ENCODE assay signal across 8 cellular contexts in the genomic region with DNA sequence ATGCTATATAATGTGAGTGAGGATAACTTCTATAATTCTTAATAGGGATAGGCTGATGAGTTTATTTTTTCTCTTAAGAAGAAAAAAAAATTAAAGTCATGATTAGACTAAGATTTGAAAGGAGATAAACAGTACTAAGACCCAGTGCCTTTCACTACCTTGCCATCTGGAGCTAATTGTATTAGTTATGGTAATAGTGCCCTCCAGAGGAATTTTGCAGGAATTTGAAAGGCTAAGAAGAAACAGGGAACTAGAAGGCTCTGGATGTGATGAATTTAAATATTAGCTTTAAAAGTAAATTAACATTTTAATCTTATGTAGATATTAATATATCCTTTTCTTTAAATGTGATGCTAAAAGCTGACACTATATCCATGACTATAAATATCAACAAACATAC. TPM values are rescaled to one million over a fixed set of nuclear protein-coding genes. Genes with fewer than 3 reads are reported as not detected.
DNase-seq lines count a peak whose midpoint lies in the region; ATAC-seq and TF ChIP-seq lines count a peak whose summit lies in the region.

No MANE protein-coding gene starts in this region.

- no peaks in the 10 kb centered on the region for H3K9me3 ChIP-seq in right lobe of liver
- no peaks in the 10 kb centered on the region for H3K9me3 ChIP-seq in thyroid gland

- H3K27ac ChIP-seq in right lobe of liver (no peak overlapping the region), thyroid gland (no peak overlapping the region)

- H3K27me3 ChIP-seq in right lobe of liver, result no peaks in the 10 kb centered on the region
- H3K27me3 ChIP-seq in thyroid gland, result no peaks in the 10 kb centered on the region

- H3K4me3 ChIP-seq in right lobe of liver (no peak overlapping the region), thyroid gland (replicated peaks in 1 of 3) (no peak overlapping the region)

- no peaks in the 10 kb centered on the region for H3K4me1 ChIP-seq in right lobe of liver
- H3K4me1 ChIP-seq in thyroid gland, result no peaks in the 10 kb centered on the region

- in situ Hi-C loops in GM13977 (cut with MboI; ENCODE audit: low pct_unique_long_range_greater_than_20kb, low sequenced_read_pairs, unreplicated experiment), result no loop called here

- TF ChIP-seq POLR2A in right lobe of liver (IDR thresholded peaks at IDR 0.05) (no peak), thyroid gland (IDR thresholded peaks at IDR 0.05) (no peak)

- peak; percentile 12 for DNase-seq in GM13977 (ENCODE audit: low spot score)
- peak; percentile 78 for DNase-seq in NCI-H146 (lab: John Stamatoyannopoulos, UW)
- peak; percentile 58 for DNase-seq in astrocyte of the hippocampus (ENCODE audit: low read depth, low spot score)
- no peak for DNase-seq in right lobe of liver
- no peak for DNase-seq in thyroid gland
- no peak for DNase-seq in activated CD4-positive, CD25-positive, alpha-beta regulatory T cell treated with anti-CD3 and anti-CD28 coated beads, Interleukin-2, amount 50 U/mL, for 72 hours

- TF ChIP-seq CTCF in GM13977 (IDR thresholded peaks at IDR 0.05; ENCODE audit: extremely low read depth, insufficient read depth, missing control alignments), result peak; percentile 49
- peak; percentile 53 to 72 (median 70) for TF ChIP-seq CTCF in right lobe of liver (IDR thresholded peaks at IDR 0.05)
- peak in 2 of 6 experiments; percentile 19 to 31 for TF ChIP-seq CTCF in thyroid gland (IDR thresholded peaks at IDR 0.05)

- intact Hi-C loops in right lobe of liver (cut with DNase I) (loop anchor here in 1 of 2 donors (10.0 kb wide), 1 partner anchor 70 kb away; no protein-coding TSS in a partner anchor), thyroid gland (cut with DNase I) (no loop called here)

- H3K36me3 ChIP-seq in right lobe of liver (no peaks in the 10 kb centered on the region), thyroid gland (no peaks in the 10 kb centered on the region)

- ATAC-seq in right lobe of liver (peak; percentile 74 to 92 (median 84)), HG03175 (IDR thresholded peaks at IDR 0.05; ENCODE audit: unreplicated experiment) (no peak), GM19395 (IDR thresholded peaks at IDR 0.05; ENCODE audit: unreplicated experiment) (no peak)

RNA-seq across cellular contexts. Expression of gene PIK3C2G, which starts 36.6 kb away (rescaled TPM):
- total RNA-seq in right lobe of liver (10 to 100 TPM; 12.5 to 30.5 (median 24.8) TPM), thyroid gland (under 1 TPM in 3 of 4 donors, not detected in 1; 0.10 to 0.88 (median 0.40) TPM)

Comparison
In these comparisons a context has a peak if more than half of its experiments do, and no peak if none do; other contexts are left out.
1. DNase-seq: peak in GM13977 (single experiment), NCI-H146 (single experiment) and astrocyte of the hippocampus (single experiment); none in right lobe of liver (0 of 3), thyroid gland (0 of 2) and activated CD4-positive, CD25-positive, alpha-beta regulatory T cell treated with anti-CD3 and anti-CD28 coated beads, Interleukin-2, amount 50 U/mL, for 72 hours (single experiment).
2. ATAC-seq: peak in right lobe of liver (4 of 4); none in HG03175 (single experiment) and GM19395 (single experiment).
3. RNA of gene PIK3C2G, which starts 36.6 kb away (total RNA-seq): 12.5 to 30.5 TPM in right lobe of liver; 0.10 to 0.88 TPM in thyroid gland; every median in the first group is over 4 times any median in the second.